In genomic region chr2:19607931-19608762, GRCh38 we compare ENCODE assay signal across 13 cellular contexts.
DNase-seq lines count a peak whose midpoint lies in the region; ATAC-seq and TF ChIP-seq lines count a peak whose summit lies in the region.
"Had no signal": no experiment of that assay in that cellular context is flagged by ENCODE, and none has a peak within 500 bp of the region (broad histone marks: within the 10 kb centered on the region; RNA-seq: fewer than 3 reads in every experiment).

No MANE protein-coding gene starts in this region.

- peak; percentile 68 for DNase-seq in GM03348 (ENCODE audit: low spot score)
- DNase-seq in RPMI7951 (ENCODE audit: low read depth), result peak; percentile 98
- DNase-seq in fibroblast of pulmonary artery (ENCODE audit: low read depth), result peak; percentile 72
- peak; percentile 87 for DNase-seq in renal cortical epithelial cell (ENCODE audit: low read depth)
- no peak for DNase-seq in NCI-H526 (lab: John Stamatoyannopoulos, UW)
- DNase-seq in middle frontal gyrus (ENCODE audit: extremely low spot score, low spot score), result no peak
- DNase-seq in GM10248 (ENCODE audit: extremely low spot score), result no peak
- DNase-seq: activated T-cell treated with anti-CD3 and anti-CD28 coated beads, Interleukin-2, amount 50 U/mL, for 1 hour; Calu3; NCI-H2029 treated with DMSO at 0.1 percent for 48 hours; tibial artery had no signal

- TF ChIP-seq CTCF in fibroblast of pulmonary artery (IDR thresholded peaks at IDR 0.05; ENCODE audit: low read length, missing control alignments) (no peak), GM10248 (IDR thresholded peaks at IDR 0.05; ENCODE audit: control extremely low read depth, extremely low read depth, low read depth, missing control alignments) (no peak)

- no peak for ATAC-seq in HG03439 (IDR thresholded peaks at IDR 0.05; ENCODE audit: unreplicated experiment)
- ATAC-seq: Panc1 had no signal

- POLR2A ChIA-PET in GM10248 (lab: Yijun Ruan, JAX), result no interaction called here

- H3K4me3 ChIP-seq in fibroblast of pulmonary artery (replicated peaks; ENCODE audit: low read depth, low read length), result no peak overlapping the region
- H3K4me3 ChIP-seq: tibial artery had no signal

- CTCF ChIA-PET in GM10248 (lab: Yijun Ruan, JAX), result interaction anchor here (0.7 to 1.3 kb wide), 2 partner anchors 10 to 11 kb away, joined by 3 read pairs; no protein-coding TSS in a partner anchor

Comparison
In these comparisons a context has a peak if more than half of its experiments do, and no peak if none do; other contexts are left out.
1. DNase-seq: peak in GM03348 (single experiment), RPMI7951 (single experiment), fibroblast of pulmonary artery (single experiment) and renal cortical epithelial cell (single experiment); none in NCI-H526 (0 of 2), middle frontal gyrus (single experiment) and GM10248 (single experiment).